1 cellular context compared by ENCODE assay signal in the genomic region with DNA sequence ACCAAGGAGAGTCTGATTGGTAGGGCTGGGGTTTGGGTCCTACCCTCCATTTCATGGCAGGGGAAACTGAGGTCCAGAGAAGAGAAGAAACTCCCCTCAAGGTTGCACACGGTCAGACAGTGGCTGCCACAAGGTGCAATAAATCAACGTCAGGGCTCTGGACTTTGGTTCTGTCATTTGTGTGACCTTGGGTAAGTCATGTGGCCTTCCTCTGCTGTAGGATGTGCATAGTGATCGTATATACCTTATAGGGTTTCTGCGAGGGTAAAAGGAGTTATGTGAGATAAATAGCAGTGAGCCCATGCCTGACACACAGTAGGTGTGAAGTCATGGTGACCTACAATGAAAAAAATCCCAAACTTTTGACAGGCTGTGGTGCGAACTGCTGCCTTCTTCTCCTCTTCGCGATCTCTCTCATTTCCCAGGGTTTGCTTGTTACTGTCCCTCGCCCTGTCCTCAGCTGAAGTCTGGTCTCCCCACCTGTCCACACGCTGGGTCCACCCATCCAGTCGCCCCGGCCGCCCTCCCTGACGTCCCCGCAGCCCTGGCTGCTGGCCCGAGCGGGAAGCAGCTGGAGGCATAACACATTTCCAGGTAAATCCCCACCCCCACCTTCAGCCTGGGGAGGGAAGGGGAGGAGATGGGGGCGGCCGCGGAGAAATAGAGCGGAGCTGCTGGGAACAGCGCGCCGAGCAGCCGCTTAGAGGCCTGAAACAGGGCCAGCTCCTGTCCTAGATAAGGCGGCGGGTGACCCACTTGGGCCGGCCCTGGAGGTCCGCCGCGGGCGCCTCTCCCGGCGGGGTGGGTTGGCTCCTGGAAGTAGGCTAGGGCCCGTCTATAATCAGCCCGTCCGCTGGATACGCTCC.
TF ChIP-seq lines count a peak whose summit lies in the region.

No MANE protein-coding gene starts in this region.

TF ChIP-seq in liver, 16 proteins besides CTCF, POLR2A, EP300 and RAD21:
- peak; percentile 45 to 49 for TF ChIP-seq HNF4A (conservative IDR thresholded peaks at IDR 0.05)
- TF ChIP-seq, protein P1, sequence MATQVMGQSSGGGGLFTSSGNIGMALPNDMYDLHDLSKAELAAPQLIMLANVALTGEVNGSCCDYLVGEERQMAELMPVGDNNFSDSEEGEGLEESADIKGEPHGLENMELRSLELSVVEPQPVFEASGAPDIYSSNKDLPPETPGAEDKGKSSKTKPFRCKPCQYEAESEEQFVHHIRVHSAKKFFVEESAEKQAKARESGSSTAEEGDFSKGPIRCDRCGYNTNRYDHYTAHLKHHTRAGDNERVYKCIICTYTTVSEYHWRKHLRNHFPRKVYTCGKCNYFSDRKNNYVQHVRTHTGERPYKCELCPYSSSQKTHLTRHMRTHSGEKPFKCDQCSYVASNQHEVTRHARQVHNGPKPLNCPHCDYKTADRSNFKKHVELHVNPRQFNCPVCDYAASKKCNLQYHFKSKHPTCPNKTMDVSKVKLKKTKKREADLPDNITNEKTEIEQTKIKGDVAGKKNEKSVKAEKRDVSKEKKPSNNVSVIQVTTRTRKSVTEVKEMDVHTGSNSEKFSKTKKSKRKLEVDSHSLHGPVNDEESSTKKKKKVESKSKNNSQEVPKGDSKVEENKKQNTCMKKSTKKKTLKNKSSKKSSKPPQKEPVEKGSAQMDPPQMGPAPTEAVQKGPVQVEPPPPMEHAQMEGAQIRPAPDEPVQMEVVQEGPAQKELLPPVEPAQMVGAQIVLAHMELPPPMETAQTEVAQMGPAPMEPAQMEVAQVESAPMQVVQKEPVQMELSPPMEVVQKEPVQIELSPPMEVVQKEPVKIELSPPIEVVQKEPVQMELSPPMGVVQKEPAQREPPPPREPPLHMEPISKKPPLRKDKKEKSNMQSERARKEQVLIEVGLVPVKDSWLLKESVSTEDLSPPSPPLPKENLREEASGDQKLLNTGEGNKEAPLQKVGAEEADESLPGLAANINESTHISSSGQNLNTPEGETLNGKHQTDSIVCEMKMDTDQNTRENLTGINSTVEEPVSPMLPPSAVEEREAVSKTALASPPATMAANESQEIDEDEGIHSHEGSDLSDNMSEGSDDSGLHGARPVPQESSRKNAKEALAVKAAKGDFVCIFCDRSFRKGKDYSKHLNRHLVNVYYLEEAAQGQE (IDR thresholded peaks at IDR 0.05) = no peak
